Comparison of ENCODE assay signal across 8 cellular contexts in the genomic region with DNA sequence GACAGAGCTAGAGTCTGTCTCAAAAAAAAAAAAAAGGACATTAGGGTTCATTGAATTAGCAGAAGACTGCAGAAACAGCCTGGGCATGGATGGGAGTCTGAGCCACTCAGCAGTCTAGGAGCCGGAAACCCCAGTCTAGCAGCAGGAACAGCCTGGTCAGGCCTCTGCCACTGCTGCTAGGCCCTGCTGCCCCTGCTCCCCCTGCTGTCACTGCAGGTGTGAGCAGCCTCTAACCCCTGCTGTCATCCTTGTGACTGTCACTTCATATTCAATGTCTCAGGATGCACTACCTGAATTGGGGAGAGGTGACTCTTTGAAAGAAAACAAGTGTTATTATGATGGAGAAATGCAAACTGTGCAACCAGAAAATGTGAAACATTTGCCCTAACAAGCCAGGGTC. TPM values are rescaled to one million over a fixed set of nuclear protein-coding genes. Genes with fewer than 3 reads are reported as not detected.
DNase-seq lines count a peak whose midpoint lies in the region; ATAC-seq and TF ChIP-seq lines count a peak whose summit lies in the region.

No MANE protein-coding gene starts in this region.

- H4K20me1 ChIP-seq in hepatocyte (ENCODE audit: insufficient read depth, poor library complexity, severe bottlenecking), result no peaks in the 10 kb centered on the region

- no peak for ATAC-seq in omental fat pad (ENCODE audit: low FRiP score)

- no peaks in the 10 kb centered on the region for H3K9me3 ChIP-seq in hepatocyte (ENCODE audit: low read depth)
- H3K9me3 ChIP-seq in sigmoid colon, result no peaks in the 10 kb centered on the region

- DNase-seq in 8988T, result peak; percentile 39
- DNase-seq in UCSD-AML1 (lab: John Stamatoyannopoulos, UW; ENCODE audit: unreplicated experiment), result peak; percentile 42
- DNase-seq in hepatocyte (ENCODE audit: low spot score), result peak; percentile 36
- no peak for DNase-seq in RKO (ENCODE audit: low spot score)
- DNase-seq in omental fat pad (ENCODE audit: low spot score), result no peak
- no peak for DNase-seq in sigmoid colon
- DNase-seq in occipital lobe (lab: John Stamatoyannopoulos, UW), result no peak

- H3K4me2 ChIP-seq in hepatocyte, result no peak overlapping the region

- H3K4me1 ChIP-seq in hepatocyte (ENCODE audit: insufficient read depth) (no peaks in the 10 kb centered on the region), sigmoid colon (no peaks in the 10 kb centered on the region)

- TF ChIP-seq CTCF in GM12873 (IDR thresholded peaks at IDR 0.05; ENCODE audit: insufficient read depth, low read depth, low read length, missing control alignments), result peak; percentile 55
- peak; percentile 14 for TF ChIP-seq CTCF in hepatocyte (IDR thresholded peaks at IDR 0.05; ENCODE audit: poor library complexity)
- TF ChIP-seq CTCF in omental fat pad (IDR thresholded peaks at IDR 0.05), result no peak
- no peak for TF ChIP-seq CTCF in sigmoid colon (IDR thresholded peaks at IDR 0.05)

- H3K27ac ChIP-seq in hepatocyte (no peak overlapping the region), sigmoid colon (no peak overlapping the region)

- 73% methylated on average over 1 of the region's 1 CpG for WGBS in hepatocyte (ENCODE audit: low lambda C conversion rate, missing lambda C conversion rate)
- 52 to 62% methylated on average over 1 of the region's 1 CpG for WGBS in sigmoid colon, 2 donors

- H3K27me3 ChIP-seq in hepatocyte, result no peaks in the 10 kb centered on the region
- H3K27me3 ChIP-seq in sigmoid colon, result no peaks in the 10 kb centered on the region

- intact Hi-C loops in sigmoid colon (cut with DNase I), result no loop called here

- no peaks in the 10 kb centered on the region for H3K36me3 ChIP-seq in hepatocyte (replicated peaks; ENCODE audit: insufficient read depth, low read depth)
- no peaks in the 10 kb centered on the region for H3K36me3 ChIP-seq in sigmoid colon

- no peaks in the 10 kb centered on the region for H3K79me2 ChIP-seq in hepatocyte

- no peak overlapping the region for H3K4me3 ChIP-seq in hepatocyte
- H3K4me3 ChIP-seq in sigmoid colon, result no peak overlapping the region

- no peaks in the 10 kb centered on the region for H3K9me2 ChIP-seq in hepatocyte (replicated peaks; ENCODE audit: insufficient read depth)

- TF ChIP-seq POLR2A in sigmoid colon (IDR thresholded peaks at IDR 0.05), result no peak

- TF ChIP-seq EP300 in sigmoid colon (IDR thresholded peaks at IDR 0.05), result no peak

- no peak overlapping the region for H2AFZ ChIP-seq in hepatocyte

RNA-seq across cellular contexts. Expression of a gene that starts 7.0 kb away (rescaled TPM):
- 432 and 433 TPM in 2 replicates for total RNA-seq in hepatocyte
- 42.3 and 50.1 TPM in 2 replicates for polyA plus RNA-seq in hepatocyte
- total RNA-seq in omental fat pad, result 100 to 1,000 TPM; 330 to 572 (median 383) TPM
- total RNA-seq in sigmoid colon, result 100 to 1,000 TPM; 504 to 630 (median 591) TPM
- 100 to 1,000 TPM in 1 of 3 donors, 10 to 100 TPM in 2; 54.7 to 175 (median 62.0) TPM for polyA plus RNA-seq in sigmoid colon
- 646 TPM for total RNA-seq in occipital lobe

RNA-seq across cellular contexts. Expression of a gene that starts 45.2 kb away (rescaled TPM):
- total RNA-seq in hepatocyte, result 92.4 and 98.9 TPM in 2 replicates
- 169 and 171 TPM in 2 replicates for polyA plus RNA-seq in hepatocyte
- total RNA-seq in omental fat pad, result 10 to 100 TPM; 10.2 to 30.6 (median 15.1) TPM
- total RNA-seq in sigmoid colon, result 1 to 10 TPM; 2.5 to 5.5 (median 2.9) TPM
- polyA plus RNA-seq in sigmoid colon, result 10 to 100 TPM in 2 of 3 donors, 1 to 10 TPM in 1; 7.4 to 14.3 (median 10.2) TPM
- 0.94 TPM for total RNA-seq in occipital lobe

RNA-seq across cellular contexts. Expression of a gene that starts 56.9 kb away (rescaled TPM):
- total RNA-seq in hepatocyte (0.80 and 3.0 TPM in 2 replicates), omental fat pad (1 to 10 TPM in 1 of 4 donors, under 1 TPM in 2, not detected in 1; 0.84 to 1.4 (median 0.84) TPM), sigmoid colon (10 to 100 TPM in 1 of 4 donors, 1 to 10 TPM in 2, under 1 TPM in 1; 0.68 to 43.3 (median 3.8) TPM), occipital lobe (4.1 TPM)
- polyA plus RNA-seq in hepatocyte (0.21 and 0.74 TPM in 2 replicates), sigmoid colon (10 to 100 TPM in 1 of 3 donors, under 1 TPM in 1, not detected in 1; 0.93 to 18.0 TPM)

RNA-seq across cellular contexts. Expression of a gene that starts 58.1 kb away (rescaled TPM):
- total RNA-seq in hepatocyte, result 0.24 and 0.50 TPM in 2 replicates
- polyA plus RNA-seq in hepatocyte, result 0.08 and 0.30 TPM in 2 replicates
- under 1 TPM in 2 of 4 donors, not detected in 2; 0.28 to 0.84 TPM for total RNA-seq in omental fat pad
- total RNA-seq in sigmoid colon, result not detected
- under 1 TPM in 1 of 3 donors, not detected in 2; 0.03 TPM for polyA plus RNA-seq in sigmoid colon
- 9.7 TPM for total RNA-seq in occipital lobe

Comparison
In these comparisons a context has a peak if more than half of its experiments do, and no peak if none do; other contexts are left out.
1. DNase-seq: peak in 8988T (single experiment), UCSD-AML1 (single experiment) and hepatocyte (single experiment); none in RKO (single experiment), omental fat pad (single experiment), sigmoid colon (single experiment) and occipital lobe (single experiment).
2. CTCF ChIP-seq: peak in GM12873 (single experiment) and hepatocyte (single experiment); none in omental fat pad (0 of 3) and sigmoid colon (0 of 4).